Comparison of ENCODE assay signal across 25 cellular contexts in genomic region chr2:21318263-21318662, GRCh38.
"Had no signal": no experiment of that assay in that cellular context is flagged by ENCODE, and none has a peak within 500 bp of the region (broad histone marks: within the 10 kb centered on the region; RNA-seq: fewer than 3 reads in every experiment).

No MANE protein-coding gene starts in this region.

- DNase-seq: naive thymus-derived CD4-positive, alpha-beta T cell; natural killer cell; occipital lobe; ovary; right cardiac atrium; spleen; stimulated activated CD4-positive, alpha-beta T cell treated with anti-CD3 and anti-CD28 coated beads, Interleukin-12 subunit alpha, Interleukin-12 subunit beta, amount 100 ng/mL, for 4 hours; stimulated activated CD4-positive, alpha-beta T cell treated with anti-CD3 and anti-CD28 coated beads, Interleukin-1b, Interleukin-23, amount 100 ng/mL, for 48 hours; stimulated activated CD4-positive, alpha-beta T cell treated with anti-CD3 and anti-CD28 coated beads, Interleukin-2, amount 100 ng/mL, for 48 hours; stimulated activated CD4-positive, alpha-beta T cell treated with anti-CD3 and anti-CD28 coated beads, Interleukin-4, amount 100 ng/mL, for 24 hours; stimulated activated naive B cell treated with anti-CD40 and anti-IgM and Interleukin-4, amounts not matched to agents 10 μg/mL and 1 μg/mL and 100 μg/mL, for 72 hours; stimulated activated naive CD4-positive, alpha-beta T cell treated with Interleukin-2 at 50 U/mL for 16 hours; stomach; thyroid gland; trophoblast cell; upper lobe of left lung had no signal

- H3K27ac ChIP-seq: neural progenitor cell, ovary, prostate gland, skin epidermis, spleen, stomach, thoracic aorta, thyroid gland, tibial nerve, upper lobe of left lung, vagina had no signal

- H3K36me3 ChIP-seq: neural progenitor cell, ovary, prostate gland, spleen, stomach, thoracic aorta, thyroid gland, tibial nerve, upper lobe of left lung, vagina had no signal

- H2AFZ ChIP-seq: neural progenitor cell had no signal

- H3K9ac ChIP-seq: neural progenitor cell had no signal

- ATAC-seq: naive thymus-derived CD4-positive, alpha-beta T cell; natural killer cell; right cardiac atrium; stimulated activated effector memory CD8-positive, alpha-beta T cell treated with anti-CD3 and anti-CD28 coated beads, Interleukin-12 subunit alpha, Interleukin-12 subunit beta, amount 100 ng/mL, for 72 hours; stimulated activated naive B cell treated with anti-CD40 and anti-IgM and Interleukin-4, amounts not matched to agents 10 μg/mL and 1 μg/mL and 100 μg/mL, for 72 hours had no signal

- FAIRE-seq: urothelium cell line had no signal

- H3K4me1 ChIP-seq: prostate gland, stomach, thyroid gland, upper lobe of left lung, vagina had no signal

- H3K9me3 ChIP-seq: ovary, prostate gland, spleen, stomach, thoracic aorta, thyroid gland, tibial nerve, upper lobe of left lung, vagina had no signal

- H3K4me3 ChIP-seq: neural progenitor cell, ovary, prostate gland, skin epidermis, smooth muscle cell, spleen, stomach, thoracic aorta, thyroid gland, tibial nerve, upper lobe of left lung, vagina had no signal

- H3K4me2 ChIP-seq: neural progenitor cell, smooth muscle cell had no signal

- H3K27me3 ChIP-seq: neural progenitor cell, ovary, spleen, stomach, thyroid gland, tibial nerve, upper lobe of left lung, vagina had no signal
